ENCODE assay signal across 10 cellular contexts in the genomic region with DNA sequence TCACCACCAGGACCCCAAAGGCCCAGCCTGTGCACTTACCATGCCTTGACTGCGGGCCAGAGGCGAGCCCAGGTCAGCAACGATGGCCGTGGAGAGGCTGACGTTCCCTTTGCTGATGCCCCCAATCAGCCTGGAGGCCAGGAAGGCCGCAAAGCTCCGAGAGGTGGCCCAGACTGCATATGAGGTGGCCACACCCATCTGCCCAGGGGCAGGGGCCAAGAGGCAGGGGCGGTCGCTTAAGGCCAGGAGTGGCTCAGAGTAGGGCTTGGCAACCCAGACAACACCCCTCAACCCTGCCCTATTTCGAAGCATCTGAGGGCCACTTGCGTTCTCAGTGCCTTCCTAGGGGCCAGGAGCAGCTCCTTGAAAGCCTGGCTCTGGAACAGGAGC. TPM values are rescaled to one million over a fixed set of nuclear protein-coding genes. Genes with fewer than 3 reads are reported as not detected.
A peak's percentile ranks its signal among the peaks of the same experiment; 100 is the strongest.
DNase-seq lines count a peak whose midpoint lies in the region; ATAC-seq and TF ChIP-seq lines count a peak whose summit lies in the region.
"Had no signal": no experiment of that assay in that cellular context is flagged by ENCODE, and none has a peak within 500 bp of the region (broad histone marks: within the 10 kb centered on the region; RNA-seq: fewer than 3 reads in every experiment).

No MANE protein-coding gene starts in this region.

- H3K4me1 ChIP-seq in A673 (ENCODE audit: insufficient read depth, low read length, poor library complexity, severe bottlenecking) = peaks cover 19% of the 10 kb centered on the region
- H3K4me1 ChIP-seq in HAP-1 = peaks cover 21% of the 10 kb centered on the region
- H3K4me1 ChIP-seq in body of pancreas = peaks cover 61% of the 10 kb centered on the region
- peaks cover 38 to 42% of the 10 kb centered on the region in 2 donors for H3K4me1 ChIP-seq in naive thymus-derived CD4-positive, alpha-beta T cell (ENCODE audit: control insufficient read depth in 2 of 2, insufficient read depth in 2 of 2, low read length in 2 of 2)

- H3K4me3 Mint-ChIP-seq in naive thymus-derived CD4-positive, alpha-beta T cell = peak overlapping the region in 9 of 10 donors; percentile 68 to 93 (median 86)

- TF ChIP-seq CTCF in A673 (conservative IDR thresholded peaks at IDR 0.05; ENCODE audit: low read depth, low read length) = no peak
- TF ChIP-seq CTCF in body of pancreas (IDR thresholded peaks at IDR 0.05) = no peak

- H3K9me3 ChIP-seq in A673 (ENCODE audit: low read depth, low read length, poor library complexity, severe bottlenecking) = no peaks in the 10 kb centered on the region
- H3K9me3 ChIP-seq in HAP-1 = no peaks in the 10 kb centered on the region
- H3K9me3 ChIP-seq in body of pancreas = no peaks in the 10 kb centered on the region
- no peaks in the 10 kb centered on the region for H3K9me3 ChIP-seq in naive thymus-derived CD4-positive, alpha-beta T cell (ENCODE audit: control insufficient read depth in 2 of 3, low read length in 3 of 3)

- H3K4me3 ChIP-seq in A673 (ENCODE audit: low read depth, low read length, poor library complexity, severe bottlenecking) (no peak overlapping the region), HAP-1 (peak overlapping the region; percentile 59), body of pancreas (no peak overlapping the region)
- peak overlapping the region; percentile 43 for H3K4me3 ChIP-seq in naive thymus-derived CD4-positive, alpha-beta T cell (ENCODE audit: low read length)

- H3K4me1 Mint-ChIP-seq in naive thymus-derived CD4-positive, alpha-beta T cell = peaks cover 17 to 40% (median 37%) of the 10 kb centered on the region in 7 donors

- peak overlapping the region; percentile 86 to 96 (median 92) for H3K27ac Mint-ChIP-seq in naive thymus-derived CD4-positive, alpha-beta T cell

- TF ChIP-seq POLR2A in body of pancreas (IDR thresholded peaks at IDR 0.05) = no peak

- CTCF ChIA-PET in A673 (lab: Charles Lee) = no interaction called here
- CTCF ChIA-PET in naive thymus-derived CD4-positive, alpha-beta T cell (lab: Charles Lee) = no interaction called here

- peaks cover 0 to 2% (median 0%) of the 10 kb centered on the region in 11 donors for H3K9me3 Mint-ChIP-seq in naive thymus-derived CD4-positive, alpha-beta T cell

- POLR2A ChIA-PET in A673 (lab: Charles Lee; ENCODE audit: low non-redundant PET) = no interaction called here
- POLR2A ChIA-PET in naive thymus-derived CD4-positive, alpha-beta T cell (lab: Charles Lee) = interaction anchor here (0.6 kb wide), 1 partner anchor 11 kb away, joined by 3 read pairs; no protein-coding TSS in a partner anchor

- intact Hi-C loops in A673 (cut with micrococcal nuclease; ENCODE audit: unreplicated experiment) = loop anchor here (2.0 kb wide), 1 partner anchor 168 kb away; no protein-coding TSS in a partner anchor
- intact Hi-C loops in body of pancreas (cut with DNase I) = no loop called here
- intact Hi-C loops in naive thymus-derived CD4-positive, alpha-beta T cell (cut with micrococcal nuclease) = loop anchor here in 1 of 2 donors (5.0 to 10.0 kb wide), 2 partner anchors 90 to 518 kb away; a partner anchor contains a TSS

- BruUV-seq in A673 (replicated peaks; lab: Mats Ljungman, UMichigan) = no TSS peak

- H3K27me3 ChIP-seq in A673 (replicated peaks; ENCODE audit: insufficient read depth, low read depth, low read length, poor library complexity) = no peaks in the 10 kb centered on the region
- H3K27me3 ChIP-seq in HAP-1 (ENCODE audit: low read depth) = no peaks in the 10 kb centered on the region
- H3K27me3 ChIP-seq in body of pancreas = no peaks in the 10 kb centered on the region
- H3K27me3 ChIP-seq in naive thymus-derived CD4-positive, alpha-beta T cell (ENCODE audit: control insufficient read depth in 2 of 2, insufficient read depth in 2 of 2, low read length in 2 of 2) = no peaks in the 10 kb centered on the region

- DNase-seq in A673 (ENCODE audit: low spot score) (no peak), HAP-1 (ENCODE audit: low spot score in 2 of 2) (peak in 1 of 2 experiments; percentile 25), body of pancreas (peak in 3 of 4 donors; percentile 6 to 18 (median 13)), ACHN (no peak)
- no peak for DNase-seq in naive thymus-derived CD4-positive, alpha-beta T cell
- no peak for DNase-seq in effector CD4-positive, alpha-beta T cell
- DNase-seq: foreskin fibroblast, NCI-H1694 had no signal

- WGBS in body of pancreas, 2 donors = 86 to 91% methylated on average over 4 to 11 of the region's 11 CpGs

- H3K27ac ChIP-seq in A673 (ENCODE audit: low read depth, low read length, poor library complexity, severe bottlenecking) = peak overlapping the region; percentile 73
- H3K27ac ChIP-seq in body of pancreas = peak overlapping the region in 2 of 4 donors; percentile 77 to 92
- H3K27ac ChIP-seq in naive thymus-derived CD4-positive, alpha-beta T cell (ENCODE audit: low read depth, low read length) = peak overlapping the region; percentile 74

- H3K27me3 Mint-ChIP-seq in naive thymus-derived CD4-positive, alpha-beta T cell = no peaks in the 10 kb centered on the region

- in situ Hi-C loops in HAP-1 (cut with MboI; ENCODE audit: low sequenced_read_pairs) = loop anchor here (10.0 kb wide), 1 partner anchor 168 kb away; no protein-coding TSS in a partner anchor
- in situ Hi-C loops in ACHN (cut with HindIII; ENCODE audit: low pct_ligation_motif_present, low pct_unique_long_range_greater_than_20kb, low sequenced_read_pairs) = no loop called here

- peaks cover 39% of the 10 kb centered on the region for H3K36me3 ChIP-seq in A673 (ENCODE audit: insufficient read depth, low read length, poor library complexity, severe bottlenecking)
- H3K36me3 ChIP-seq in HAP-1 (replicated peaks) = peaks cover 60% of the 10 kb centered on the region
- peaks cover 0 to 3% of the 10 kb centered on the region in 2 donors for H3K36me3 ChIP-seq in body of pancreas (replicated peaks in 1 of 2; ENCODE audit: insufficient read depth in 1 of 2, low read depth in 2 of 2)
- H3K36me3 ChIP-seq in naive thymus-derived CD4-positive, alpha-beta T cell (ENCODE audit: control insufficient read depth in 2 of 3, insufficient read depth in 3 of 3, low read length in 3 of 3) = peaks cover 5 to 45% (median 5%) of the 10 kb centered on the region in 3 experiments

- peaks cover 0 to 17% (median 11%) of the 10 kb centered on the region in 5 donors for H3K36me3 Mint-ChIP-seq in naive thymus-derived CD4-positive, alpha-beta T cell

- ATAC-seq in body of pancreas (no peak), HG02885 (IDR thresholded peaks at IDR 0.05; ENCODE audit: poor library complexity, unreplicated experiment) (no peak), GM18858 (IDR thresholded peaks at IDR 0.05; ENCODE audit: unreplicated experiment) (no peak)
- no peak for ATAC-seq in naive thymus-derived CD4-positive, alpha-beta T cell

RNA-seq across cellular contexts. Expression of a gene that starts 30.6 kb away (rescaled TPM):
- total RNA-seq in A673 (2021) = 60.9 and 69.9 TPM in 2 replicates
- 10 to 100 TPM; 20.0 to 20.1 TPM for total RNA-seq in body of pancreas
- total RNA-seq in naive thymus-derived CD4-positive, alpha-beta T cell = 10 to 100 TPM; 23.1 to 59.8 (median 43.9) TPM
- polyA plus RNA-seq in naive thymus-derived CD4-positive, alpha-beta T cell = 10 to 100 TPM; 12.6 to 33.7 TPM

RNA-seq across cellular contexts. Expression of a gene that starts 30.8 kb away (rescaled TPM):
- 5.9 and 7.5 TPM in 2 replicates for total RNA-seq in A673 (2021)
- total RNA-seq in body of pancreas = 10 to 100 TPM in 1 of 2 donors, 1 to 10 TPM in 1; 6.5 to 14.5 TPM
- total RNA-seq in naive thymus-derived CD4-positive, alpha-beta T cell = 1 to 10 TPM; 1.7 to 4.0 (median 2.8) TPM
- 1 to 10 TPM; 1.7 to 2.1 TPM for polyA plus RNA-seq in naive thymus-derived CD4-positive, alpha-beta T cell

Comparison
In these comparisons a context has a peak if more than half of its experiments do, and no peak if none do; other contexts are left out.
1. DNase-seq: peak in body of pancreas (3 of 4); none in A673 (single experiment), naive thymus-derived CD4-positive, alpha-beta T cell (0 of 9), ACHN (single experiment) and effector CD4-positive, alpha-beta T cell (single experiment).
2. H3K4me3 ChIP-seq: peak in HAP-1 (single experiment) and naive thymus-derived CD4-positive, alpha-beta T cell (single experiment); none in A673 (single experiment) and body of pancreas (0 of 2).